In the genomic region with DNA sequence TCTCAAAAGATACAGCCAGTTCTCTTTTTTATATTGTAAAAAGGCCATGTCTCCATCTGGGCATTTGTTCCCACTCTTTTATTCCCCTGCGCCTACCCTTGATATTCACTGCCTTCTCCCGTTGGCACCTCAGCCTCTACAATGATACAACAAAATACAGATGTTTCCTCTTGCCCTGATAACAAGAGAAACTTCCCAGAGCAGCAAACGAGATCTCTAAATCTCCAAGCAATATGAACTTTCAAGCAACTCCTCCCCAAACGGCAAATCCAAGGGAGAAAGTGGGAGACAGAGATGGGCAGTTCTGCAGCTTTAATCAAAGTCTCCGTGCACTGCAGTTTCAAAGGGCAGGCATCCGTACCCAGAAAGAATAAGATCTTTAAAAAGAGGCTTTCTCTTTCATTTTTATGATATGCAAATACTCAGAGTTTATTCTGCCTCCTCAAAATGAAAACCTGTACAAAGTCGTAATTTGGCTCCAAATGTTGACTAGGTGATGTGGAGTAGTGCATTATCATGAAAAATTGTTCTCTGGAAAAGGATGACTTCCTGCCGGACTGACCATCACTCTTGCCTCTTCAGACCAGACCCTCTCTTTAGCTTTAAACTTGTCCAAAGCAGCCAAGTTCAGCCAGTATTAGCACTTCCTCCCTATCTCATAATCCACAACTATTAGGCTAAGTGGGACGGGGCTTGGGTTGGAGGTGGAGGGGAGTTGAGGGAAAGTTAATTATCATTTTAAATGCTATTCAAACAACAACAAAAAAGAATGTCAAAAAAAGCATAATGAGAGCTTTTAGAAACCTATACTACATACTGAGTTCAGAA, we compare ENCODE assay signal across 11 cellular contexts. TPM values are rescaled to one million over a fixed set of nuclear protein-coding genes. Genes with fewer than 3 reads are reported as not detected.
DNase-seq lines count a peak whose midpoint lies in the region; ATAC-seq and TF ChIP-seq lines count a peak whose summit lies in the region.
"Had no signal": no experiment of that assay in that cellular context is flagged by ENCODE, and none has a peak within 500 bp of the region (broad histone marks: within the 10 kb centered on the region; RNA-seq: fewer than 3 reads in every experiment).

No MANE protein-coding gene starts in this region.

- H3K4me3 ChIP-seq in mononuclear cell (ENCODE audit: low read length): peak overlapping the region; percentile 38
- peak overlapping the region; percentile 49 for H3K4me3 ChIP-seq in upper lobe of right lung
- H3K4me3 ChIP-seq: SJSA1 had no signal

- peaks cover 3% of the 10 kb centered on the region for H3K9me3 Mint-ChIP-seq in activated T-cell treated with anti-CD3 and anti-CD28 coated beads, Interleukin-2, amount 50 U/mL, for 4 hours
- H3K9me3 Mint-ChIP-seq in central memory CD8-positive, alpha-beta T cell: peaks cover 26% of the 10 kb centered on the region

- DNase-seq in activated T-cell treated with anti-CD3 and anti-CD28 coated beads, Interleukin-2, amount 50 U/mL, for 4 hours: no peak
- DNase-seq in activated T-cell treated with anti-CD3 and anti-CD28 coated beads, Interleukin-2, amount 50 U/mL, for 48 hours: no peak
- DNase-seq in central memory CD8-positive, alpha-beta T cell (ENCODE audit: low spot score in 2 of 2): no peak
- DNase-seq in upper lobe of right lung (no peak), NCI-H1092 treated with DMSO at 0.1 percent for 48 hours (lab: John Stamatoyannopoulos, UW) (no peak), OCI-M2 (lab: John Stamatoyannopoulos, UW; ENCODE audit: unreplicated experiment) (no peak)

- H3K27ac ChIP-seq in upper lobe of right lung: peak overlapping the region; percentile 63
- H3K27ac ChIP-seq: SJSA1 had no signal

- no peaks in the 10 kb centered on the region for H3K27me3 Mint-ChIP-seq in activated T-cell treated with anti-CD3 and anti-CD28 coated beads, Interleukin-2, amount 50 U/mL, for 4 hours (ENCODE audit: low read depth)
- H3K27me3 Mint-ChIP-seq in central memory CD8-positive, alpha-beta T cell: no peaks in the 10 kb centered on the region

- no peaks in the 10 kb centered on the region for H3K27me3 ChIP-seq in mononuclear cell (ENCODE audit: insufficient read depth, low read length)
- H3K27me3 ChIP-seq in upper lobe of right lung: no peaks in the 10 kb centered on the region
- H3K27me3 ChIP-seq: SJSA1 had no signal

- TF ChIP-seq CTCF in upper lobe of right lung (IDR thresholded peaks at IDR 0.05): no peak

- no peak overlapping the region for H3K27ac Mint-ChIP-seq in central memory CD8-positive, alpha-beta T cell (ENCODE audit: low read depth)
- H3K27ac Mint-ChIP-seq: activated T-helper 2 cell treated with anti-CD3 and anti-CD28 coated beads, Interferon-gamma antibody, Interleukin-2, Interleukin-4, amounts not matched to agents 10 μg/mL and 5 μg/mL and 100 μg/mL, durations not matched to agents 14 hours and 24 hours and 36 hours had no signal

- H3K36me3 ChIP-seq in upper lobe of right lung: no peaks in the 10 kb centered on the region
- H3K36me3 ChIP-seq: SJSA1 had no signal

- H3K9me3 ChIP-seq in mononuclear cell (ENCODE audit: low read depth, low read length): no peaks in the 10 kb centered on the region
- no peaks in the 10 kb centered on the region for H3K9me3 ChIP-seq in upper lobe of right lung
- H3K9me3 ChIP-seq: SJSA1 had no signal

- intact Hi-C loops in upper lobe of right lung (cut with DNase I): no loop called here

- no peak for ATAC-seq in activated T-cell treated with anti-CD3 and anti-CD28 coated beads, Interleukin-2, amount 50 U/mL, for 4 hours
- ATAC-seq in central memory CD8-positive, alpha-beta T cell (replicated peaks; ENCODE audit: extremely low read depth, poor library complexity, severe bottlenecking): no peak
- ATAC-seq in upper lobe of right lung (no peak), HG03135 (IDR thresholded peaks at IDR 0.05; ENCODE audit: unreplicated experiment) (no peak)

- H3K4me1 ChIP-seq in mononuclear cell (ENCODE audit: insufficient read depth, low read length): peaks cover 36% of the 10 kb centered on the region
- H3K4me1 ChIP-seq in upper lobe of right lung: no peaks in the 10 kb centered on the region
- H3K4me1 ChIP-seq: SJSA1 had no signal

- H3K36me3 Mint-ChIP-seq in activated T-cell treated with anti-CD3 and anti-CD28 coated beads, Interleukin-2, amount 50 U/mL, for 4 hours (ENCODE audit: insufficient read depth): no peaks in the 10 kb centered on the region
- H3K36me3 Mint-ChIP-seq in central memory CD8-positive, alpha-beta T cell (ENCODE audit: insufficient read depth): no peaks in the 10 kb centered on the region

- no peaks in the 10 kb centered on the region for H3K4me1 Mint-ChIP-seq in activated T-cell treated with anti-CD3 and anti-CD28 coated beads, Interleukin-2, amount 50 U/mL, for 4 hours (ENCODE audit: low read depth)
- no peaks in the 10 kb centered on the region for H3K4me1 Mint-ChIP-seq in central memory CD8-positive, alpha-beta T cell

- H3K4me3 Mint-ChIP-seq in activated T-cell treated with anti-CD3 and anti-CD28 coated beads, Interleukin-2, amount 50 U/mL, for 4 hours: peak overlapping the region; percentile 27
- peak overlapping the region; percentile 48 for H3K4me3 Mint-ChIP-seq in central memory CD8-positive, alpha-beta T cell

RNA-seq across cellular contexts. Expression of gene HGF, which starts 0.7 kb away (rescaled TPM):
- under 1 TPM in 1 of 3 donors, not detected in 2; 0.16 TPM for total RNA-seq in activated T-cell treated with anti-CD3 and anti-CD28 coated beads, Interleukin-2, amount 50 U/mL, for 4 hours
- 2.7 TPM for total RNA-seq in mononuclear cell
- total RNA-seq in upper lobe of right lung: 26.5 TPM
- total RNA-seq: A673; activated T-helper 2 cell treated with anti-CD3 and anti-CD28 coated beads, Interferon-gamma antibody, Interleukin-2, Interleukin-4, amounts not matched to agents 10 μg/mL and 5 μg/mL and 100 μg/mL, durations not matched to agents 14 hours and 24 hours and 36 hours had no signal
